ENCODE assay signal across 31 cellular contexts in the genomic region with DNA sequence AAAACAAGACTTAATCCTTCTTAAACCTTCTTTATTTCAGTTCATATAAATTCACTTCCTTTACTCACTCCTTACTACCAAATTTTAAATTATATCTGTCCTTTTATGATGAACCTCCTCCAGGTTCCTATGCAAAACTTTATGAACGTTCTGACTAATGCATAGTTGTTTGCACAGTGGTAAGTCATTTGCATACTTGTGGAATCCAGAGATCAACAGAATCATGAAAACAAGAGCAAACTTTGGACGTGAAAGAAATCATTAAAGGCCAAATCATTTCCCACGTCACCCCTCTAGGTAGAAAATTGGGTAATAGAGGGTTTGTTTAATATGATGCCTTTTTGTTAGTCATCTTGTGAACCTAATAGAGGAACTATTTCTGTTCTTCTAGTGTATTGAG. TPM values are rescaled to one million over a fixed set of nuclear protein-coding genes. Genes with fewer than 3 reads are reported as not detected.
DNase-seq lines count a peak whose midpoint lies in the region; ATAC-seq and TF ChIP-seq lines count a peak whose summit lies in the region.
"Had no signal": no experiment of that assay in that cellular context is flagged by ENCODE, and none has a peak within 500 bp of the region (broad histone marks: within the 10 kb centered on the region; RNA-seq: fewer than 3 reads in every experiment).

No MANE protein-coding gene starts in this region.

- H3K36me3 ChIP-seq in HEK293 (ENCODE audit: control insufficient read depth in 2 of 2, insufficient read depth in 1 of 2, low read length in 2 of 2) (no peaks in the 10 kb centered on the region), SU-DHL-6 (ENCODE audit: low read length) (no peaks in the 10 kb centered on the region), Karpas-422 (ENCODE audit: insufficient read depth, low read length) (no peaks in the 10 kb centered on the region), PC-9 (ENCODE audit: low read depth) (no peaks in the 10 kb centered on the region)
- H3K36me3 ChIP-seq: right lobe of liver, SJCRH30, spleen, thyroid gland had no signal

- H3K27ac ChIP-seq in HEK293 (ENCODE audit: extremely low read depth, low read depth, low read length) (no peak overlapping the region), SU-DHL-6 (ENCODE audit: low read depth, low read length) (no peak overlapping the region), Karpas-422 (ENCODE audit: low read length) (no peak overlapping the region), PC-9 (no peak overlapping the region)
- H3K27ac ChIP-seq: body of pancreas, dorsolateral prefrontal cortex, KMS-11, right lobe of liver, SJCRH30, thyroid gland had no signal

- H3K4me2 ChIP-seq in SU-DHL-6 (ENCODE audit: low read depth, low read length, poor library complexity, severe bottlenecking) (peak overlapping the region; percentile 13), Karpas-422 (ENCODE audit: low read depth, low read length, poor library complexity, severe bottlenecking) (no peak overlapping the region), PC-9 (no peak overlapping the region)
- H3K4me2 ChIP-seq: KMS-11 had no signal

- intact Hi-C loops in PC-9 (cut with micrococcal nuclease; ENCODE audit: unreplicated experiment) = no loop called here

- H3F3A ChIP-seq in SU-DHL-6 (ENCODE audit: insufficient read depth) (0 out of 2 replicates have a peak, but pooled peaks cover 5% of the 10 kb centered on the region), PC-9 (ENCODE audit: insufficient read depth, low read depth) (no peaks in the 10 kb centered on the region)

- H3K79me2 ChIP-seq in SU-DHL-6 (ENCODE audit: insufficient read depth, low read length) (no peaks in the 10 kb centered on the region), Karpas-422 (ENCODE audit: low read length) (no peaks in the 10 kb centered on the region), PC-9 (ENCODE audit: low read depth) (no peaks in the 10 kb centered on the region)

- no peak overlapping the region for H3K9ac ChIP-seq in SU-DHL-6 (ENCODE audit: low read length)
- H3K9ac ChIP-seq in Karpas-422 (ENCODE audit: low read length) = no peak overlapping the region
- H3K9ac ChIP-seq: KMS-11 had no signal

- CTCF ChIA-PET in HEK293 (lab: Yijun Ruan, JAX) (interaction anchor here (0.6 kb wide), 1 partner anchor 19 kb away, joined by 3 read pairs; no protein-coding TSS in a partner anchor), PC-9 (lab: Charles Lee) (no interaction called here)

- no peaks in the 10 kb centered on the region for H3K9me3 ChIP-seq in HEK293 (ENCODE audit: control insufficient read depth, insufficient read depth, low read depth, low read length)
- H3K9me3 ChIP-seq in SU-DHL-6 (ENCODE audit: insufficient read depth, low read length) = no peaks in the 10 kb centered on the region
- H3K9me3 ChIP-seq in Karpas-422 (ENCODE audit: low read length) = no peaks in the 10 kb centered on the region
- no peaks in the 10 kb centered on the region for H3K9me3 ChIP-seq in PC-9 (ENCODE audit: insufficient read depth, low read depth)
- H3K9me3 ChIP-seq: body of pancreas, right lobe of liver, SJCRH30, spleen, thyroid gland had no signal

- no TSS peak for BruUV-seq in PC-9 (replicated peaks; lab: Mats Ljungman, UMichigan)

- H3K9me2 ChIP-seq in SU-DHL-6 (replicated peaks; ENCODE audit: insufficient read depth, low read length) (no peaks in the 10 kb centered on the region), Karpas-422 (replicated peaks; ENCODE audit: insufficient read depth, low read length) (no peaks in the 10 kb centered on the region), PC-9 (ENCODE audit: insufficient read depth) (no peaks in the 10 kb centered on the region)

- DNase-seq in EH (ENCODE audit: low read depth) (peak; percentile 15), fibroblast of peridontal ligament (ENCODE audit: extremely low read depth) (peak; percentile 12), Karpas-422 (no peak), PC-9 (no peak)
- no peak for DNase-seq in stimulated activated CD4-positive, alpha-beta T cell treated with anti-CD3 and anti-CD28 coated beads, Interleukin-4, amount 100 ng/mL, for 1 hour
- DNase-seq: activated CD4-positive, alpha-beta T cell treated with anti-CD3 and anti-CD28 coated beads, Interleukin-2, amount 50 U/mL, for 4 hours; activated CD4-positive, CD25-positive, alpha-beta regulatory T cell; activated naive CD4-positive, alpha-beta T cell; activated naive CD8-positive, alpha-beta T cell treated with anti-CD3 and anti-CD28 coated beads, Interleukin-2, amount 50 U/mL, for 24 hours; activated T-cell treated with anti-CD3 and anti-CD28 coated beads, Interleukin-2, amount 50 U/mL, for 72 hours; body of pancreas; CD8-positive, alpha-beta memory T cell; dorsolateral prefrontal cortex; hypothalamus; left cardiac atrium; naive thymus-derived CD8-positive, alpha-beta T cell; NCI-H1436; NCI-H2081 treated with DMSO at 0.1 percent for 48 hours; NCI-H345; NCI-H748 treated with DMSO at 0.1 percent for 48 hours; right lobe of liver; RPMI8226; SJCRH30; spleen; stimulated activated CD4-positive, alpha-beta T cell treated with anti-CD3 and anti-CD28 coated beads, Interleukin-2, amount 100 ng/mL, for 24 hours; stimulated activated CD8-positive, alpha-beta memory T cell treated with anti-CD3 and anti-CD28 coated beads, Interleukin-4, amount 100 ng/mL, for 48 hours; thyroid gland had no signal

- H3K27me3 ChIP-seq in SU-DHL-6 (ENCODE audit: low read length) (no peaks in the 10 kb centered on the region), Karpas-422 (ENCODE audit: low read length) (no peaks in the 10 kb centered on the region), PC-9 (ENCODE audit: insufficient read depth, low read depth) (no peaks in the 10 kb centered on the region)
- H3K27me3 ChIP-seq: body of pancreas, right lobe of liver, SJCRH30, spleen, thyroid gland had no signal

- no peak for ATAC-seq in GM19035 (IDR thresholded peaks at IDR 0.05; ENCODE audit: unreplicated experiment)
- ATAC-seq: activated naive CD8-positive, alpha-beta T cell treated with anti-CD3 and anti-CD28 coated beads, Interleukin-2, amount 50 U/mL, for 24 hours; activated T-cell treated with anti-CD3 and anti-CD28 coated beads, Interleukin-2, amount 50 U/mL, for 72 hours; body of pancreas; left cardiac atrium; naive thymus-derived CD8-positive, alpha-beta T cell had no signal

- H4K20me1 ChIP-seq in SU-DHL-6 (ENCODE audit: low read depth, low read length) (no peaks in the 10 kb centered on the region), Karpas-422 (ENCODE audit: insufficient read depth, low read depth, low read length) (no peaks in the 10 kb centered on the region), PC-9 (ENCODE audit: insufficient read depth) (no peaks in the 10 kb centered on the region)

- TF ChIP-seq CTCF in HEK293 (tag by site-specific recombination; IDR thresholded peaks at IDR 0.05) (no peak), SU-DHL-6 (IDR thresholded peaks at IDR 0.05; ENCODE audit: insufficient read depth, low read length, poor library complexity, severe bottlenecking) (no peak), PC-9 (conservative IDR thresholded peaks at IDR 0.05) (no peak)

- H3K4me1 ChIP-seq in HEK293 (ENCODE audit: control insufficient read depth, insufficient read depth, low read length) (no peaks in the 10 kb centered on the region), Karpas-422 (ENCODE audit: low read length) (peaks cover 10% of the 10 kb centered on the region), PC-9 (replicated peaks; ENCODE audit: insufficient read depth) (no peaks in the 10 kb centered on the region)
- H3K4me1 ChIP-seq: body of pancreas, SJCRH30, thyroid gland had no signal

- POLR2A ChIA-PET in HEK293 (lab: Yijun Ruan, JAX) = no interaction called here
- POLR2A ChIA-PET in PC-9 (lab: Charles Lee; ENCODE audit: unreplicated experiment) = no interaction called here

- no peak overlapping the region for H3K4me3 ChIP-seq in HEK293 (ENCODE audit: low read depth, low read length)
- H3K4me3 ChIP-seq in SU-DHL-6 (ENCODE audit: insufficient read depth, low read length, poor library complexity, severe bottlenecking) = no peak overlapping the region
- no peak overlapping the region for H3K4me3 ChIP-seq in Karpas-422 (ENCODE audit: low read length)
- H3K4me3 ChIP-seq in PC-9 = no peak overlapping the region
- H3K4me3 ChIP-seq: body of pancreas, dorsolateral prefrontal cortex, right lobe of liver, SJCRH30, spleen, thyroid gland had no signal

- H2AFZ ChIP-seq in SU-DHL-6 (ENCODE audit: low read depth, low read length, severe bottlenecking) (peak overlapping the region; percentile 45), Karpas-422 (ENCODE audit: low read length) (no peak overlapping the region), PC-9 (no peak overlapping the region)

TF ChIP-seq in HEK293, 187 proteins besides CTCF, POLR2A, EP300 and RAD21:
- TF ChIP-seq ZNF350 (tag by site-specific recombination; IDR thresholded peaks at IDR 0.05) (0 out of 2 replicates have a peak, but pooled peaks have one; percentile 37), ZNF223 (tag by site-specific recombination; IDR thresholded peaks at IDR 0.05) (no peak)

RNA-seq across cellular contexts. Expression of a gene that starts 32.3 kb away (rescaled TPM):
- total RNA-seq in Karpas-422 (2014; rRNA removed; shearing (Covaris generic); ENCODE audit: low replicate concordance) = 178 and 188 TPM in 2 replicates
- 51.6 and 55.6 TPM in 2 replicates for total RNA-seq in PC-9 (2021)

Comparison
In these comparisons a context has a peak if more than half of its experiments do, and no peak if none do; other contexts are left out.
1. DNase-seq: peak in EH (single experiment) and fibroblast of peridontal ligament (single experiment); none in Karpas-422 (single experiment), stimulated activated CD4-positive, alpha-beta T cell treated with anti-CD3 and anti-CD28 coated beads, Interleukin-4, amount 100 ng/mL, for 1 hour (single experiment) and PC-9 (0 of 2).